29 cellular contexts compared by ENCODE assay signal in genomic region chr5:168342151-168342825, GRCh38. TPM values are rescaled to one million over a fixed set of nuclear protein-coding genes. Genes with fewer than 3 reads are reported as not detected.
DNase-seq lines count a peak whose midpoint lies in the region; ATAC-seq, FAIRE-seq and TF ChIP-seq lines count a peak whose summit lies in the region.
"Had no signal": no experiment of that assay in that cellular context is flagged by ENCODE, and none has a peak within 500 bp of the region (broad histone marks: within the 10 kb centered on the region; RNA-seq: fewer than 3 reads in every experiment).

No MANE protein-coding gene starts in this region.

- FAIRE-seq in RCC 7860 (lab: Jason Lieb, UNC) (peak; percentile 47), keratinocyte (lab: Jason Lieb, UNC) (peak; percentile 32)
- FAIRE-seq: GM19239 had no signal

- no peak for TF ChIP-seq RAD21 in HCT116 (IDR thresholded peaks at IDR 0.05; ENCODE audit: low read depth)

- H2AFZ ChIP-seq in HCT116 (ENCODE audit: low read depth, low read length, poor library complexity, severe bottlenecking), result no peak overlapping the region
- no peak overlapping the region for H2AFZ ChIP-seq in keratinocyte (ENCODE audit: control insufficient read depth, low read length)

- H3K27me3 ChIP-seq in HCT116 (ENCODE audit: insufficient read depth, low read length) (no peaks in the 10 kb centered on the region), keratinocyte (ENCODE audit: control insufficient read depth, extremely low read depth, insufficient read depth, low read length) (no peaks in the 10 kb centered on the region)
- H3K27me3 ChIP-seq: esophagus muscularis mucosa, gastroesophageal sphincter, Peyer's patch, suprapubic skin had no signal

- peak overlapping the region; percentile 60 for H3K4me2 ChIP-seq in HCT116 (ENCODE audit: low read length)
- peak overlapping the region; percentile 13 for H3K4me2 ChIP-seq in keratinocyte (ENCODE audit: control insufficient read depth, extremely low read depth, insufficient read depth, low read depth, low read length)

- no peaks in the 10 kb centered on the region for H3K4me1 Mint-ChIP-seq in stimulated activated memory B cell treated with anti-CD40 and anti-IgM and Interleukin-4, amounts not matched to agents 10 μg/mL and 1 μg/mL and 100 μg/mL, for 72 hours
- H3K4me1 Mint-ChIP-seq in activated T-helper 17 cell treated with anti-CD3 and anti-CD28 coated beads, Interleukin-2, amount 50 U/mL, for 72 hours, result peaks cover 3% of the 10 kb centered on the region
- H3K4me1 Mint-ChIP-seq: activated naive CD4-positive, alpha-beta T cell treated with anti-CD3 and anti-CD28 coated beads, Interleukin-2, amount 50 U/mL, for 24 hours; CD8-positive, alpha-beta memory T cell had no signal

- peaks cover 8% of the 10 kb centered on the region for H3K9me1 ChIP-seq in keratinocyte (ENCODE audit: control insufficient read depth, extremely low read depth, insufficient read depth, low read length)

- peak overlapping the region in 1 of 2 experiments; percentile 19; a peak in 2 of 4 replicates for H3K4me3 ChIP-seq in HCT116 (replicated peaks in 1 of 2; ENCODE audit: low read depth in 1 of 2, low read length in 2 of 2)
- H3K4me3 ChIP-seq in keratinocyte (ENCODE audit: control insufficient read depth in 2 of 3, extremely low read depth in 1 of 3, insufficient read depth in 2 of 3, low read depth in 1 of 3, low read length in 3 of 3), result no peak overlapping the region
- H3K4me3 ChIP-seq: esophagus muscularis mucosa, gastroesophageal sphincter, Peyer's patch, SK-N-MC, suprapubic skin had no signal

- intact Hi-C loops in HCT116 (cut with micrococcal nuclease), result no loop called here

- TF ChIP-seq CTCF in HCT116 (IDR thresholded peaks at IDR 0.05 in 2 of 3, conservative IDR thresholded peaks at IDR 0.05 in 1 of 3; ENCODE audit: borderline replicate concordance in 1 of 3, insufficient read depth in 1 of 3, low read depth in 2 of 3, low read length in 2 of 3), result no peak
- TF ChIP-seq CTCF in keratinocyte (optimal IDR thresholded peaks at IDR 0.05 in 1 of 3, IDR thresholded peaks at IDR 0.05 in 1 of 3, conservative IDR thresholded peaks at IDR 0.05 in 1 of 3; ENCODE audit: extremely low read depth in 1 of 3, insufficient read depth in 2 of 3, low read length in 3 of 3), result no peak

- H3K36me3 Mint-ChIP-seq in stimulated activated memory B cell treated with anti-CD40 and anti-IgM and Interleukin-4, amounts not matched to agents 10 μg/mL and 1 μg/mL and 100 μg/mL, for 72 hours, result no peaks in the 10 kb centered on the region
- no peaks in the 10 kb centered on the region for H3K36me3 Mint-ChIP-seq in activated T-helper 17 cell treated with anti-CD3 and anti-CD28 coated beads, Interleukin-2, amount 50 U/mL, for 72 hours (ENCODE audit: low read depth)
- H3K36me3 Mint-ChIP-seq: activated naive CD4-positive, alpha-beta T cell treated with anti-CD3 and anti-CD28 coated beads, Interleukin-2, amount 50 U/mL, for 24 hours; naive thymus-derived CD4-positive, alpha-beta T cell had no signal

- H3K9me3 Mint-ChIP-seq in stimulated activated memory B cell treated with anti-CD40 and anti-IgM and Interleukin-4, amounts not matched to agents 10 μg/mL and 1 μg/mL and 100 μg/mL, for 72 hours, result peaks cover 3% of the 10 kb centered on the region
- H3K9me3 Mint-ChIP-seq in activated T-helper 17 cell treated with anti-CD3 and anti-CD28 coated beads, Interleukin-2, amount 50 U/mL, for 72 hours, result no peaks in the 10 kb centered on the region
- H3K9me3 Mint-ChIP-seq: activated naive CD4-positive, alpha-beta T cell treated with anti-CD3 and anti-CD28 coated beads, Interleukin-2, amount 50 U/mL, for 24 hours; activated T-helper 1 cell treated with anti-CD3 and anti-CD28 coated beads, Interleukin-12 subunit alpha, Interleukin-12 subunit beta, Interleukin-2, Interleukin-4 antibody, amounts not matched to agents 30 ng/mL and 10 ng/mL and 1 ng/mL, durations not matched to agents 14 hours and 24 hours and 36 hours; effector memory CD8-positive, alpha-beta T cell had no signal

- no peak for TF ChIP-seq POLR2A in HCT116 (IDR thresholded peaks at IDR 0.05; ENCODE audit: borderline replicate concordance, extremely low read depth, insufficient read depth, insufficient read length)

- RAD21 ChIA-PET in HCT116 (lab: Charles Lee; ENCODE audit: low non-redundant PET in 1 of 2, low total read pairs in 2 of 2, uncharacterized antibody in 2 of 2, unreplicated experiment in 2 of 2), result no interaction called here

- ATAC-seq in HCT116 (peak; percentile 59), GM19467 (IDR thresholded peaks at IDR 0.05; ENCODE audit: unreplicated experiment) (no peak), HG03354 (IDR thresholded peaks at IDR 0.05; ENCODE audit: poor library complexity, severe bottlenecking, unreplicated experiment) (no peak)
- peak; percentile 22 for ATAC-seq in stimulated activated memory B cell treated with anti-CD40 and anti-IgM and Interleukin-4, amounts not matched to agents 10 μg/mL and 1 μg/mL and 100 μg/mL, for 72 hours
- no peak for ATAC-seq in activated T-helper 17 cell treated with anti-CD3 and anti-CD28 coated beads, Interleukin-2, amount 50 U/mL, for 72 hours (replicated peaks)
- ATAC-seq: effector memory CD8-positive, alpha-beta T cell; gastroesophageal sphincter; naive thymus-derived CD4-positive, alpha-beta T cell; right cardiac atrium had no signal

- no TSS peak for BruUV-seq in HCT116 (replicated peaks; lab: Mats Ljungman, UMichigan)

- no peaks in the 10 kb centered on the region for H3K9me2 ChIP-seq in HCT116 (ENCODE audit: insufficient read depth)

- no peak overlapping the region for H3K4me3 Mint-ChIP-seq in stimulated activated memory B cell treated with anti-CD40 and anti-IgM and Interleukin-4, amounts not matched to agents 10 μg/mL and 1 μg/mL and 100 μg/mL, for 72 hours
- no peak overlapping the region for H3K4me3 Mint-ChIP-seq in activated T-helper 17 cell treated with anti-CD3 and anti-CD28 coated beads, Interleukin-2, amount 50 U/mL, for 72 hours
- H3K4me3 Mint-ChIP-seq: activated naive CD4-positive, alpha-beta T cell treated with anti-CD3 and anti-CD28 coated beads, Interleukin-2, amount 50 U/mL, for 24 hours; activated T-helper 1 cell treated with anti-CD3 and anti-CD28 coated beads, Interleukin-12 subunit alpha, Interleukin-12 subunit beta, Interleukin-2, Interleukin-4 antibody, amounts not matched to agents 30 ng/mL and 10 ng/mL and 1 ng/mL, durations not matched to agents 14 hours and 24 hours and 36 hours; CD8-positive, alpha-beta memory T cell; effector memory CD8-positive, alpha-beta T cell; naive thymus-derived CD4-positive, alpha-beta T cell had no signal

- no peak overlapping the region for H3K9ac ChIP-seq in HCT116 (ENCODE audit: low read length)
- H3K9ac ChIP-seq in keratinocyte (ENCODE audit: control insufficient read depth, extremely low read depth, insufficient read depth, low read length), result no peak overlapping the region

- H3K27me3 Mint-ChIP-seq in stimulated activated memory B cell treated with anti-CD40 and anti-IgM and Interleukin-4, amounts not matched to agents 10 μg/mL and 1 μg/mL and 100 μg/mL, for 72 hours, result no peaks in the 10 kb centered on the region
- peaks cover 3% of the 10 kb centered on the region for H3K27me3 Mint-ChIP-seq in activated T-helper 17 cell treated with anti-CD3 and anti-CD28 coated beads, Interleukin-2, amount 50 U/mL, for 72 hours

- peaks cover 26 to 66% of the 10 kb centered on the region in 2 experiments for H3K4me1 ChIP-seq in HCT116 (ENCODE audit: control insufficient read depth in 1 of 2, insufficient read depth in 2 of 2, low read length in 2 of 2)
- H3K4me1 ChIP-seq in keratinocyte (ENCODE audit: control insufficient read depth, extremely low read depth, insufficient read depth, low read length), result peaks cover 42% of the 10 kb centered on the region
- H3K4me1 ChIP-seq: esophagus muscularis mucosa, gastroesophageal sphincter had no signal

- POLR2A ChIA-PET in HCT116 (lab: Charles Lee), result no interaction called here

- no peak for DNase-seq in HCT116 (ENCODE audit: low read depth, low spot score)
- DNase-seq in RCC 7860 (ENCODE audit: low spot score), result peak; percentile 52
- DNase-seq in keratinocyte (ENCODE audit: low read depth, low spot score), result no peak
- DNase-seq: activated CD4-positive, alpha-beta T cell treated with anti-CD3 and anti-CD28 coated beads, Interleukin-2, amount 50 U/mL, for 1 hour; AML-193; aorta; CD8-positive, alpha-beta memory T cell; DMS79; effector memory CD8-positive, alpha-beta T cell; left colon; naive thymus-derived CD4-positive, alpha-beta T cell; NCI-H1105 treated with DMSO at 0.1 percent for 48 hours; NCI-H2081; NCI-H446; Peyer's patch; right cardiac atrium; T-helper 2 cell; WERI-Rb-1 had no signal

- dilution Hi-C loops in keratinocyte (cut with MboI; ENCODE audit: extremely low pct_ligation_motif_present, low sequenced_read_pairs), result no loop called here

- H3K36me3 ChIP-seq in HCT116 (ENCODE audit: control insufficient read depth in 1 of 2, insufficient read depth in 2 of 2, low read length in 2 of 2), result no peaks in the 10 kb centered on the region
- H3K36me3 ChIP-seq in keratinocyte (ENCODE audit: control insufficient read depth in 2 of 2, extremely low read depth in 1 of 2, insufficient read depth in 2 of 2, low read length in 2 of 2), result peaks cover 0 to 3% of the 10 kb centered on the region in 2 experiments
- H3K36me3 ChIP-seq: esophagus muscularis mucosa, gastroesophageal sphincter, Peyer's patch, suprapubic skin had no signal

- no peak overlapping the region for H3K27ac Mint-ChIP-seq in stimulated activated memory B cell treated with anti-CD40 and anti-IgM and Interleukin-4, amounts not matched to agents 10 μg/mL and 1 μg/mL and 100 μg/mL, for 72 hours
- no peak overlapping the region for H3K27ac Mint-ChIP-seq in activated T-helper 17 cell treated with anti-CD3 and anti-CD28 coated beads, Interleukin-2, amount 50 U/mL, for 72 hours
- H3K27ac Mint-ChIP-seq: activated naive CD4-positive, alpha-beta T cell treated with anti-CD3 and anti-CD28 coated beads, Interleukin-2, amount 50 U/mL, for 24 hours; activated T-helper 1 cell treated with anti-CD3 and anti-CD28 coated beads, Interleukin-12 subunit alpha, Interleukin-12 subunit beta, Interleukin-2, Interleukin-4 antibody, amounts not matched to agents 30 ng/mL and 10 ng/mL and 1 ng/mL, durations not matched to agents 14 hours and 24 hours and 36 hours; CD8-positive, alpha-beta memory T cell; effector memory CD8-positive, alpha-beta T cell; naive thymus-derived CD4-positive, alpha-beta T cell had no signal

- H4K20me1 ChIP-seq in HCT116 (ENCODE audit: insufficient read depth) (peaks cover 7% of the 10 kb centered on the region; the same call in 1 of the 2 replicates), keratinocyte (ENCODE audit: control insufficient read depth, extremely low read depth, insufficient read depth, low read length) (peaks cover 3% of the 10 kb centered on the region)

- H3K9me3 ChIP-seq in HCT116 (ENCODE audit: control insufficient read depth in 1 of 2, insufficient read depth in 1 of 2, low read depth in 1 of 2, low read length in 2 of 2) (no peaks in the 10 kb centered on the region), keratinocyte (ENCODE audit: control insufficient read depth, low read depth, low read length) (no peaks in the 10 kb centered on the region)
- H3K9me3 ChIP-seq: esophagus muscularis mucosa, gastroesophageal sphincter, Peyer's patch, suprapubic skin had no signal

- CTCF ChIA-PET in HCT116 (lab: Charles Lee), result no interaction called here

- H3K79me2 ChIP-seq in HCT116 (ENCODE audit: insufficient read depth, low read length) (peaks cover 90% of the 10 kb centered on the region), keratinocyte (ENCODE audit: control insufficient read depth, insufficient read depth, low read length) (peaks cover 47% of the 10 kb centered on the region)

- H3K27ac ChIP-seq in HCT116 (ENCODE audit: low read depth, low read length) (no peak overlapping the region), keratinocyte (ENCODE audit: control insufficient read depth, insufficient read depth, low read length) (no peak overlapping the region)
- H3K27ac ChIP-seq: esophagus muscularis mucosa, gastroesophageal sphincter, Peyer's patch, SK-N-MC, suprapubic skin, WERI-Rb-1 had no signal

RNA-seq across cellular contexts. Expression of gene WWC1, which starts 50.8 kb away (rescaled TPM):
- total RNA-seq in HCT116 (2021; ENCODE audit: unreplicated experiment), result 52.6 TPM
- polyA plus RNA-seq in HCT116 (2012), result 38.6 and 39.3 TPM in 2 replicates
- 18.3 to 22.6 TPM (median 19.8 TPM) in 3 replicates for polyA plus RNA-seq in keratinocyte
- 32.8 TPM for polyA plus RNA-seq in keratinocyte (2011; ENCODE audit: low read depth)
- polyA plus RNA-seq in keratinocyte (2011; cell fraction: cytosol; rRNA removed), result 17.6 and 21.8 TPM in 2 replicates
- 33.1 and 38.0 TPM in 2 replicates for polyA plus RNA-seq in keratinocyte (2011; cell fraction: nucleus; rRNA removed)
- 29.5 and 31.5 TPM in 2 replicates for polyA plus RNA-seq in keratinocyte (2012; ENCODE audit: low replicate concordance)
- polyA minus RNA-seq in keratinocyte, result 31.9 to 43.2 TPM (median 33.1 TPM) in 3 replicates
- polyA minus RNA-seq in keratinocyte (2011; cell fraction: cytosol; rRNA and poly(A)+ RNA removed), result 21.5 TPM
- 22.1 and 30.9 TPM in 2 replicates for polyA minus RNA-seq in keratinocyte (2011; cell fraction: nucleus; rRNA and poly(A)+ RNA removed)
- total RNA-seq in activated T-helper 17 cell treated with anti-CD3 and anti-CD28 coated beads, Interleukin-2, amount 50 U/mL, for 72 hours, result 1 to 10 TPM; 1.3 to 1.9 TPM

Comparison
In these comparisons a context has a peak if more than half of its experiments do, and no peak if none do; other contexts are left out.
1. ATAC-seq: peak in HCT116 (single experiment) and stimulated activated memory B cell treated with anti-CD40 and anti-IgM and Interleukin-4, amounts not matched to agents 10 μg/mL and 1 μg/mL and 100 μg/mL, for 72 hours (single experiment); none in GM19467 (single experiment), HG03354 (single experiment) and activated T-helper 17 cell treated with anti-CD3 and anti-CD28 coated beads, Interleukin-2, amount 50 U/mL, for 72 hours (single experiment).
2. RNA of gene WWC1, which starts 50.8 kb away (total RNA-seq): 52.6 TPM in HCT116 (single experiment); 1.3 to 1.9 TPM in activated T-helper 17 cell treated with anti-CD3 and anti-CD28 coated beads, Interleukin-2, amount 50 U/mL, for 72 hours; every median in the first group is over 10 times any median in the second.